8 cellular contexts compared by ENCODE assay signal in the genomic region with DNA sequence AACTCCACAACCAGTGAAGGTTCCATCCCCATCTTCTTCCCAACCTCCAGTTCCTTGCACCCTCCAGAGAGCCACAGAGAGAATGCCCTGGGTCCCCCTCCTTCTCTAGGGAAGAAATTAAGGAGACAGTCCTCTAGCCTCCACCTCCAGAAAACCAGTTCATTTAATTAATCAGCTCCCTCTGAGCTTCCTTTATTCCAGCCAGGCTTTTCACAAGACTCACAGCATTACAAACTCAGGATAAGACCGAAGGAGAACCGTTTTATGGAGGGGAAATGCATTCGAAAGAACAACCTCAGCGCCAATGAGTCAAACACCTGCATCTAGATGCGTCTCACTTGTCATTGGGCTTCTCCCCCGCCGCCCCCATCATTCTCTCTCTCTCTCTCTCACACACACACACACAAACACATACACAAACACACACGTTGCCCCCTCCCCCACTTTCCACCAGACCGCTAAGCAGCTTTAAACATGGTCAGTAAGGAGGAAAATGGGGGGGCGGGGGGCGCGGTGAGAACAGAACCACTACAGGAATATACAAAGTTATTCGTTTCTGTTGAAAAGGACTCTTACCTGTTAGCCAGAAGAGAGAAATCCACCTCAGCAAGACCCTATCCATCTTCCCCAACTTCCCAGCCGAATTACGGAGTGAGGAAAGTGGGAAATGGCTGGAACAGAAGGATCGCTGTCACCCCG. TPM values are rescaled to one million over a fixed set of nuclear protein-coding genes. Genes with fewer than 3 reads are reported as not detected.
A peak's percentile ranks its signal among the peaks of the same experiment; 100 is the strongest.
DNase-seq lines count a peak whose midpoint lies in the region; ATAC-seq and TF ChIP-seq lines count a peak whose summit lies in the region.

No MANE protein-coding gene starts in this region.

- DNase-seq in CD4-positive, alpha-beta memory T cell, result peak; percentile 11 to 40 (median 18)
- DNase-seq in activated CD8-positive, alpha-beta memory T cell treated with anti-CD3 and anti-CD28 coated beads, Interleukin-2, amount 50 U/mL, for 48 hours, result peak; percentile 67
- DNase-seq in glomerular visceral epithelial cell (ENCODE audit: extremely low spot score) (peak; percentile 16), spleen (no peak), AG20443 (ENCODE audit: low spot score) (no peak)

- peaks cover 10% of the 10 kb centered on the region for H3K27me3 ChIP-seq in CD4-positive, alpha-beta memory T cell (ENCODE audit: insufficient read depth, low read length)
- H3K27me3 ChIP-seq in HUES48 (ENCODE audit: control insufficient read depth, insufficient read depth, low read length) (peaks cover 71% of the 10 kb centered on the region), spleen (replicated peaks in 1 of 7) (peaks cover 0 to 67% (median 40%) of the 10 kb centered on the region in 7 donors)

- H3K27ac Mint-ChIP-seq in CD4-positive, alpha-beta memory T cell, result peak overlapping the region in 6 of 7 donors; percentile 5 to 82 (median 73)

- H3K27ac ChIP-seq in CD4-positive, alpha-beta memory T cell (ENCODE audit: low read depth, low read length), result no peak overlapping the region
- H3K27ac ChIP-seq in HUES48 (ENCODE audit: low read depth, low read length) (no peak overlapping the region), spleen (no peak overlapping the region)

- intact Hi-C loops in CD4-positive, alpha-beta memory T cell (cut with micrococcal nuclease), result loop anchor here (1.0 to 5.0 kb wide), 3 partner anchors 64 to 84 kb away; no protein-coding TSS in a partner anchor
- intact Hi-C loops in spleen (cut with DNase I; ENCODE audit: low total_unique reads), result no loop called here

- H3K36me3 Mint-ChIP-seq in CD4-positive, alpha-beta memory T cell, result peaks cover 0 to 4% of the 10 kb centered on the region in 2 donors

- no peaks in the 10 kb centered on the region for H3K9me3 Mint-ChIP-seq in CD4-positive, alpha-beta memory T cell

- no peak overlapping the region for H3K9ac ChIP-seq in HUES48 (ENCODE audit: low read depth, low read length)

- no peaks in the 10 kb centered on the region for H3K9me3 ChIP-seq in CD4-positive, alpha-beta memory T cell (ENCODE audit: control insufficient read depth in 1 of 2, low read length in 2 of 2)
- H3K9me3 ChIP-seq in HUES48 (ENCODE audit: control insufficient read depth, insufficient read depth, low read length), result no peaks in the 10 kb centered on the region
- H3K9me3 ChIP-seq in spleen, result no peaks in the 10 kb centered on the region

- H3K36me3 ChIP-seq in CD4-positive, alpha-beta memory T cell (ENCODE audit: insufficient read depth, low read length), result no peaks in the 10 kb centered on the region
- no peaks in the 10 kb centered on the region for H3K36me3 ChIP-seq in HUES48 (ENCODE audit: control insufficient read depth, insufficient read depth, low read length)
- no peaks in the 10 kb centered on the region for H3K36me3 ChIP-seq in spleen

- no peak for TF ChIP-seq POLR2A in spleen (IDR thresholded peaks at IDR 0.05)

- CTCF ChIA-PET in CD4-positive, alpha-beta memory T cell (lab: Charles Lee; ENCODE audit: partially characterized antibody), result interaction anchor here (0.6 to 1.7 kb wide), 4 partner anchors 18 to 555 kb away, joined by 3 to 7 read pairs (median 4); no protein-coding TSS in a partner anchor

- TF ChIP-seq CTCF in spleen (IDR thresholded peaks at IDR 0.05 in 8 of 11, conservative IDR thresholded peaks at IDR 0.05 in 3 of 11), result no peak

- H3K4me1 ChIP-seq in CD4-positive, alpha-beta memory T cell (ENCODE audit: insufficient read depth, low read length), result peaks cover 13% of the 10 kb centered on the region
- H3K4me1 ChIP-seq in HUES48 (ENCODE audit: control insufficient read depth, insufficient read depth, low read length), result peaks cover 12% of the 10 kb centered on the region; the same call in 1 of the 2 replicates
- H3K4me1 ChIP-seq in spleen, result peaks cover 0 to 21% (median 15%) of the 10 kb centered on the region in 6 donors

- POLR2A ChIA-PET in CD4-positive, alpha-beta memory T cell (lab: Charles Lee; ENCODE audit: partially characterized antibody), result interaction anchor here (1.7 kb wide), 1 partner anchor 99 kb away, joined by 3 read pairs; a partner anchor contains a TSS

- peaks cover 16 to 28% of the 10 kb centered on the region in 2 donors for H3K27me3 Mint-ChIP-seq in CD4-positive, alpha-beta memory T cell

- no peak for ATAC-seq in GM19467 (IDR thresholded peaks at IDR 0.05; ENCODE audit: unreplicated experiment)
- no peak for ATAC-seq in HG03039 (IDR thresholded peaks at IDR 0.05; ENCODE audit: unreplicated experiment)

- peak overlapping the region in 1 of 2 donors; percentile 59 for H3K4me3 ChIP-seq in CD4-positive, alpha-beta memory T cell (ENCODE audit: low read length in 2 of 2)
- H3K4me3 ChIP-seq in HUES48 (ENCODE audit: low read depth, low read length) (peak overlapping the region; percentile 74), spleen (peak overlapping the region in 7 of 8 donors; percentile 16 to 83 (median 65))

- peaks cover 13 to 28% (median 22%) of the 10 kb centered on the region in 4 donors for H3K4me1 Mint-ChIP-seq in CD4-positive, alpha-beta memory T cell

- peak overlapping the region; percentile 81 to 96 (median 90) for H3K4me3 Mint-ChIP-seq in CD4-positive, alpha-beta memory T cell

- 1 to 4% (median 3%) methylated on average over 17 of the region's 17 CpGs for whole genome bisulfite sequencing in spleen, 5 donors

RNA-seq across cellular contexts. Expression of a gene that starts 0.5 kb away (rescaled TPM):
- total RNA-seq in CD4-positive, alpha-beta memory T cell, result under 1 TPM; 0.25 to 0.52 TPM
- polyA plus RNA-seq in CD4-positive, alpha-beta memory T cell, result under 1 TPM in 1 of 2 donors, not detected in 1; 0.21 TPM
- 1 to 10 TPM in 1 of 7 donors, under 1 TPM in 6; 0.17 to 1.4 (median 0.41) TPM for total RNA-seq in spleen
- polyA plus RNA-seq in spleen, result under 1 TPM; under 0.01 to 0.13 (median 0.05) TPM

RNA-seq across cellular contexts. Expression of a gene that starts 14.3 kb away (rescaled TPM):
- not detected for total RNA-seq in CD4-positive, alpha-beta memory T cell
- polyA plus RNA-seq in CD4-positive, alpha-beta memory T cell, result not detected
- not detected for total RNA-seq in spleen
- under 1 TPM in 1 of 3 donors, not detected in 2; 0.05 TPM for polyA plus RNA-seq in spleen

Comparison
In these comparisons a context has a peak if more than half of its experiments do, and no peak if none do; other contexts are left out.
1. DNase-seq: peak in CD4-positive, alpha-beta memory T cell (5 of 5), activated CD8-positive, alpha-beta memory T cell treated with anti-CD3 and anti-CD28 coated beads, Interleukin-2, amount 50 U/mL, for 48 hours (single experiment) and glomerular visceral epithelial cell (single experiment); none in spleen (single experiment) and AG20443 (single experiment).